ENCODE assay signal across 11 cellular contexts in the genomic region with DNA sequence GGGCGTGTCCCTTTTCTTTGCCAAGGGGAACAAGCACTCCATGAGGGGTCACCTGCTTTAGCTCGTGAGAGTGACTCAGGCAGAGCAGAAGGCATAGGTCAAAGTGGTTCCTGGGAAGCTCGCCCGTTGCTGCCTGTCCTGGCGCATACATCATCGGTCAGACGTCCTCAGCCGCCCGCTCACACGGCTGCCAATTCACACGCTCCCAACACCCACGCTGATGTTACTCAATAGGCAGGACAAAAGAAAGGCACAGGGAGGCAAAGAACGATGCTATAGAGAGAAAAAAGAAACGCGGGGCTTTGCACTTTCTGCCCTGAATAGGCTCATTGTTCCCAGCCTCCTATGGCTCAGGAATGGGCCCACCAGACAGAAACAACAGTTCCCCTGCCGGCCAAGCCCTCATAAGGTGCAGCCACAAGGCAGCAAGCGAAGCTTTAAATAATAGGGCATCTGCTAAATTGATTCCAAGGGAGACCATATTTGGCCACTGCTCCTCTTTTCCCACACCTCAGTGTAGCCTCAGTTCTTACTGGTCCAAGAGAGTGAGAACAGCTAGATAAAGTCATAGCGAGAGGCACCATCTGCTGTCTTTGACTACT. TPM values are rescaled to one million over a fixed set of nuclear protein-coding genes. Genes with fewer than 3 reads are reported as not detected.
DNase-seq lines count a peak whose midpoint lies in the region; ATAC-seq and TF ChIP-seq lines count a peak whose summit lies in the region.
"Had no signal": no experiment of that assay in that cellular context is flagged by ENCODE, and none has a peak within 500 bp of the region (broad histone marks: within the 10 kb centered on the region; RNA-seq: fewer than 3 reads in every experiment).

No MANE protein-coding gene starts in this region.

- H3K4me1 Mint-ChIP-seq in T-helper 17 cell, result no peaks in the 10 kb centered on the region
- H3K4me1 Mint-ChIP-seq: naive thymus-derived CD8-positive, alpha-beta T cell had no signal

- DNase-seq in Right ventricle myocardium inferior (ENCODE audit: missing footprints) (no peak), cardiac septum (ENCODE audit: low spot score) (no peak), dermis microvascular lymphatic vessel endothelial cell (ENCODE audit: low read depth in 2 of 2) (peak; percentile 17 to 18), uterus (peak; percentile 45 to 46), coronary artery (ENCODE audit: low spot score) (no peak), amniotic stem cell (lab: John Stamatoyannopoulos, UW) (no peak), T-helper 17 cell (no peak)
- DNase-seq: activated CD4-positive, CD25-positive, alpha-beta regulatory T cell treated with anti-CD3 and anti-CD28 coated beads, Interleukin-2, amount 50 U/mL, for 72 hours; naive thymus-derived CD8-positive, alpha-beta T cell; OCI-M1 had no signal

- ATAC-seq in Right ventricle myocardium inferior (peak; percentile 65), T-helper 17 cell (no peak)
- ATAC-seq: naive thymus-derived CD8-positive, alpha-beta T cell had no signal

- TF ChIP-seq POLR2A in uterus (IDR thresholded peaks at IDR 0.05), result no peak

- H3K9me3 ChIP-seq in liver (ENCODE audit: control insufficient read depth in 4 of 4, low read length in 3 of 4) (no peaks in the 10 kb centered on the region), uterus (no peaks in the 10 kb centered on the region), T-helper 17 cell (ENCODE audit: control insufficient read depth, low read length, poor library complexity, severe bottlenecking) (no peaks in the 10 kb centered on the region)

- TF ChIP-seq RAD21 in liver (IDR thresholded peaks at IDR 0.05), result no peak

- peaks cover 17% of the 10 kb centered on the region for H3K27me3 Mint-ChIP-seq in T-helper 17 cell

- H3K4me3 Mint-ChIP-seq in T-helper 17 cell, result no peak overlapping the region
- H3K4me3 Mint-ChIP-seq: naive thymus-derived CD8-positive, alpha-beta T cell had no signal

- no peak overlapping the region for H3K27ac Mint-ChIP-seq in T-helper 17 cell
- H3K27ac Mint-ChIP-seq: naive thymus-derived CD8-positive, alpha-beta T cell had no signal

- H3K36me3 ChIP-seq in liver (ENCODE audit: control insufficient read depth in 4 of 4, insufficient read depth in 3 of 4, low read depth in 1 of 4, low read length in 3 of 4) (no peaks in the 10 kb centered on the region), uterus (no peaks in the 10 kb centered on the region)

- no peak for TF ChIP-seq CTCF in liver (IDR thresholded peaks at IDR 0.05; ENCODE audit: low read depth, low read length, missing input control)
- no peak for TF ChIP-seq CTCF in uterus (IDR thresholded peaks at IDR 0.05)
- TF ChIP-seq CTCF in coronary artery (IDR thresholded peaks at IDR 0.05), result no peak

- no peaks in the 10 kb centered on the region for H3K36me3 Mint-ChIP-seq in T-helper 17 cell (ENCODE audit: low read depth)
- H3K36me3 Mint-ChIP-seq: naive thymus-derived CD8-positive, alpha-beta T cell had no signal

- H3K9ac ChIP-seq in liver (ENCODE audit: low read depth in 1 of 2, low read length in 2 of 2), result no peak overlapping the region

- H3K27ac ChIP-seq in liver (ENCODE audit: low read depth in 1 of 2, low read length in 2 of 2) (no peak overlapping the region), uterus (no peak overlapping the region), coronary artery (no peak overlapping the region)

- H3K4me1 ChIP-seq in liver (ENCODE audit: control insufficient read depth in 4 of 4, insufficient read depth in 4 of 4, low read length in 3 of 4), result no peaks in the 10 kb centered on the region
- H3K4me1 ChIP-seq in uterus, result no peaks in the 10 kb centered on the region

- 67% methylated on average over 18 of the region's 18 CpGs for WGBS in liver

- H3K27me3 ChIP-seq in liver (ENCODE audit: control insufficient read depth in 4 of 4, insufficient read depth in 4 of 4, low read length in 3 of 4) (no peaks in the 10 kb centered on the region), uterus (no peaks in the 10 kb centered on the region)

- intact Hi-C loops in Right ventricle myocardium inferior (cut with DNase I), result no loop called here
- intact Hi-C loops in cardiac septum (cut with DNase I), result no loop called here
- intact Hi-C loops in uterus (cut with DNase I; ENCODE audit: low total_unique reads), result no loop called here

- H3K4me3 ChIP-seq in liver (ENCODE audit: low read depth in 1 of 3, low read length in 3 of 3) (no peak overlapping the region), uterus (no peak overlapping the region), coronary artery (no peak overlapping the region)

TF ChIP-seq in liver, 16 proteins besides CTCF, POLR2A, EP300 and RAD21:
- TF ChIP-seq YY1 (IDR thresholded peaks at IDR 0.05) (peak; percentile 20), RXRA (IDR thresholded peaks at IDR 0.05) (peak in 1 of 2 donors; percentile 76), FOXA2 (IDR thresholded peaks at IDR 0.05) (no peak), SP1 (IDR thresholded peaks at IDR 0.05) (no peak), HNF4G (IDR thresholded peaks at IDR 0.05) (no peak), NR2F2 (IDR thresholded peaks at IDR 0.05) (no peak), FOXA1 (IDR thresholded peaks at IDR 0.05) (no peak), EGR1 (IDR thresholded peaks at IDR 0.05; ENCODE audit: low read depth in 2 of 2) (peak in 1 of 2 donors; percentile 86), TAF1 (conservative IDR thresholded peaks at IDR 0.05) (no peak), JUND (IDR thresholded peaks at IDR 0.05) (peak in 1 of 2 donors; percentile 77), HNF4A (conservative IDR thresholded peaks at IDR 0.05) (peak in 1 of 2 donors; percentile 60), GABPA (IDR thresholded peaks at IDR 0.05 in 1 of 2, conservative IDR thresholded peaks at IDR 0.05 in 1 of 2) (no peak)
- TF ChIP-seq, protein P1, sequence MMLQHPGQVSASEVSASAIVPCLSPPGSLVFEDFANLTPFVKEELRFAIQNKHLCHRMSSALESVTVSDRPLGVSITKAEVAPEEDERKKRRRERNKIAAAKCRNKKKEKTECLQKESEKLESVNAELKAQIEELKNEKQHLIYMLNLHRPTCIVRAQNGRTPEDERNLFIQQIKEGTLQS (IDR thresholded peaks at IDR 0.05), result no peak
- TF ChIP-seq, protein P2, sequence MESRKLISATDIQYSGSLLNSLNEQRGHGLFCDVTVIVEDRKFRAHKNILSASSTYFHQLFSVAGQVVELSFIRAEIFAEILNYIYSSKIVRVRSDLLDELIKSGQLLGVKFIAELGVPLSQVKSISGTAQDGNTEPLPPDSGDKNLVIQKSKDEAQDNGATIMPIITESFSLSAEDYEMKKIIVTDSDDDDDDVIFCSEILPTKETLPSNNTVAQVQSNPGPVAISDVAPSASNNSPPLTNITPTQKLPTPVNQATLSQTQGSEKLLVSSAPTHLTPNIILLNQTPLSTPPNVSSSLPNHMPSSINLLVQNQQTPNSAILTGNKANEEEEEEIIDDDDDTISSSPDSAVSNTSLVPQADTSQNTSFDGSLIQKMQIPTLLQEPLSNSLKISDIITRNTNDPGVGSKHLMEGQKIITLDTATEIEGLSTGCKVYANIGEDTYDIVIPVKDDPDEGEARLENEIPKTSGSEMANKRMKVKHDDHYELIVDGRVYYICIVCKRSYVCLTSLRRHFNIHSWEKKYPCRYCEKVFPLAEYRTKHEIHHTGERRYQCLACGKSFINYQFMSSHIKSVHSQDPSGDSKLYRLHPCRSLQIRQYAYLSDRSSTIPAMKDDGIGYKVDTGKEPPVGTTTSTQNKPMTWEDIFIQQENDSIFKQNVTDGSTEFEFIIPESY (IDR thresholded peaks at IDR 0.05), result no peak
- TF ChIP-seq, protein P3, sequence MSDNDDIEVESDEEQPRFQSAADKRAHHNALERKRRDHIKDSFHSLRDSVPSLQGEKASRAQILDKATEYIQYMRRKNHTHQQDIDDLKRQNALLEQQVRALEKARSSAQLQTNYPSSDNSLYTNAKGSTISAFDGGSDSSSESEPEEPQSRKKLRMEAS (IDR thresholded peaks at IDR 0.05), result no peak
- TF ChIP-seq, protein P4, sequence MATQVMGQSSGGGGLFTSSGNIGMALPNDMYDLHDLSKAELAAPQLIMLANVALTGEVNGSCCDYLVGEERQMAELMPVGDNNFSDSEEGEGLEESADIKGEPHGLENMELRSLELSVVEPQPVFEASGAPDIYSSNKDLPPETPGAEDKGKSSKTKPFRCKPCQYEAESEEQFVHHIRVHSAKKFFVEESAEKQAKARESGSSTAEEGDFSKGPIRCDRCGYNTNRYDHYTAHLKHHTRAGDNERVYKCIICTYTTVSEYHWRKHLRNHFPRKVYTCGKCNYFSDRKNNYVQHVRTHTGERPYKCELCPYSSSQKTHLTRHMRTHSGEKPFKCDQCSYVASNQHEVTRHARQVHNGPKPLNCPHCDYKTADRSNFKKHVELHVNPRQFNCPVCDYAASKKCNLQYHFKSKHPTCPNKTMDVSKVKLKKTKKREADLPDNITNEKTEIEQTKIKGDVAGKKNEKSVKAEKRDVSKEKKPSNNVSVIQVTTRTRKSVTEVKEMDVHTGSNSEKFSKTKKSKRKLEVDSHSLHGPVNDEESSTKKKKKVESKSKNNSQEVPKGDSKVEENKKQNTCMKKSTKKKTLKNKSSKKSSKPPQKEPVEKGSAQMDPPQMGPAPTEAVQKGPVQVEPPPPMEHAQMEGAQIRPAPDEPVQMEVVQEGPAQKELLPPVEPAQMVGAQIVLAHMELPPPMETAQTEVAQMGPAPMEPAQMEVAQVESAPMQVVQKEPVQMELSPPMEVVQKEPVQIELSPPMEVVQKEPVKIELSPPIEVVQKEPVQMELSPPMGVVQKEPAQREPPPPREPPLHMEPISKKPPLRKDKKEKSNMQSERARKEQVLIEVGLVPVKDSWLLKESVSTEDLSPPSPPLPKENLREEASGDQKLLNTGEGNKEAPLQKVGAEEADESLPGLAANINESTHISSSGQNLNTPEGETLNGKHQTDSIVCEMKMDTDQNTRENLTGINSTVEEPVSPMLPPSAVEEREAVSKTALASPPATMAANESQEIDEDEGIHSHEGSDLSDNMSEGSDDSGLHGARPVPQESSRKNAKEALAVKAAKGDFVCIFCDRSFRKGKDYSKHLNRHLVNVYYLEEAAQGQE (IDR thresholded peaks at IDR 0.05), result no peak
TF ChIP-seq in liver: peak in this region for 5.

RNA-seq across cellular contexts. Expression of a gene that starts 38.7 kb away (rescaled TPM):
- not detected for total RNA-seq in Right ventricle myocardium inferior
- total RNA-seq in cardiac septum, result not detected
- not detected in 2 replicates for total RNA-seq in dermis microvascular lymphatic vessel endothelial cell
- under 1 TPM; 0.28 to 0.59 TPM for total RNA-seq in liver
- 1 to 10 TPM in 1 of 2 donors, under 1 TPM in 1; 0.32 to 1.0 TPM for polyA plus RNA-seq in liver
- 10 to 100 TPM in 1 of 4 donors, 1 to 10 TPM in 1, under 1 TPM in 1, not detected in 1; 0.64 to 21.5 (median 2.6) TPM for total RNA-seq in uterus
- total RNA-seq in T-helper 17 cell, result not detected
- total RNA-seq: naive thymus-derived CD8-positive, alpha-beta T cell had no signal
- polyA plus RNA-seq: naive thymus-derived CD8-positive, alpha-beta T cell had no signal

RNA-seq across cellular contexts. Expression of a gene that starts 50.5 kb away (rescaled TPM):
- total RNA-seq in Right ventricle myocardium inferior (13.3 TPM), cardiac septum (8.9 TPM), dermis microvascular lymphatic vessel endothelial cell (0.90 and 2.1 TPM in 2 replicates), liver (1 to 10 TPM in 1 of 2 donors, under 1 TPM in 1; 0.59 to 1.5 TPM), uterus (10 to 100 TPM in 1 of 4 donors, 1 to 10 TPM in 3; 2.6 to 16.7 (median 5.5) TPM), T-helper 17 cell (1 to 10 TPM; 1.0 to 1.4 TPM)
- under 1 TPM; 0.28 to 0.44 TPM for polyA plus RNA-seq in liver

Comparison
In these comparisons a context has a peak if more than half of its experiments do, and no peak if none do; other contexts are left out.
1. DNase-seq: peak in dermis microvascular lymphatic vessel endothelial cell (2 of 2) and uterus (2 of 2); none in Right ventricle myocardium inferior (single experiment), cardiac septum (single experiment), coronary artery (single experiment), amniotic stem cell (single experiment) and T-helper 17 cell (0 of 3).